ENCODE assay signal across 13 cellular contexts in genomic region chr10:62491597-62491996, GRCh38.
"Had no signal": no experiment of that assay in that cellular context is flagged by ENCODE, and none has a peak within 500 bp of the region (broad histone marks: within the 10 kb centered on the region; RNA-seq: fewer than 3 reads in every experiment).

No MANE protein-coding gene starts in this region.

- H3K9me3 ChIP-seq: adrenal gland, gastrocnemius medialis, heart right ventricle, left lung, testis, upper lobe of right lung had no signal

- H3K4me3 ChIP-seq: adrenal gland, dorsolateral prefrontal cortex, gastrocnemius medialis, heart right ventricle, left lung, testis, upper lobe of right lung had no signal

- DNase-seq: activated B cell treated with CpG ODN at 0.5 μM for 24 hours; activated CD4-positive, alpha-beta T cell treated with anti-CD3 and anti-CD28 coated beads, Interleukin-2, amount 10 ng/mL, durations not matched to agents 7 days and 5 days; activated CD8-positive, alpha-beta memory T cell treated with anti-CD3 and anti-CD28 coated beads for 24 hours; activated naive CD4-positive, alpha-beta T cell treated with anti-CD3 and anti-CD28 coated beads, Interleukin-2, amount 10 ng/mL, durations not matched to agents 7 days and 5 days; adrenal gland; dorsolateral prefrontal cortex; gastrocnemius medialis; heart right ventricle; left lung; stimulated activated CD4-positive, alpha-beta T cell treated with anti-CD3 and anti-CD28 coated beads, Interleukin-4, amount 100 ng/mL, for 1 hour; stimulated activated CD8-positive, alpha-beta memory T cell treated with anti-CD3 and anti-CD28 coated beads, Interleukin-4, amount 100 ng/mL, for 48 hours; testis; upper lobe of right lung had no signal

- H3K27ac ChIP-seq: adrenal gland, dorsolateral prefrontal cortex, gastrocnemius medialis, testis, upper lobe of right lung had no signal

- H3K36me3 ChIP-seq: adrenal gland, gastrocnemius medialis, heart right ventricle, left lung, upper lobe of right lung had no signal

- H3K27me3 ChIP-seq: adrenal gland, dorsolateral prefrontal cortex, gastrocnemius medialis, left lung, testis, upper lobe of right lung had no signal

- H3K4me1 ChIP-seq: adrenal gland, gastrocnemius medialis, testis had no signal

- ATAC-seq: gastrocnemius medialis had no signal
